ENCODE assay signal across 17 cellular contexts in genomic region chrX:1561164-1561563, GRCh38. TPM values are rescaled to one million over a fixed set of nuclear protein-coding genes. Genes with fewer than 3 reads are reported as not detected.
"Had no signal": no experiment of that assay in that cellular context is flagged by ENCODE, and none has a peak within 500 bp of the region (broad histone marks: within the 10 kb centered on the region; RNA-seq: fewer than 3 reads in every experiment).

No MANE protein-coding gene starts in this region.

- H3K9me3 Mint-ChIP-seq: activated T-cell treated with anti-CD3 and anti-CD28 coated beads, Interleukin-2, amount 50 U/mL, for 24 hours had no signal

- H3K4me3 Mint-ChIP-seq: activated T-cell treated with anti-CD3 and anti-CD28 coated beads, Interleukin-2, amount 50 U/mL, for 24 hours; brain; endodermal cell had no signal

- H3K27me3 Mint-ChIP-seq: activated T-cell treated with anti-CD3 and anti-CD28 coated beads, Interleukin-2, amount 50 U/mL, for 24 hours had no signal

- H3K9me3 ChIP-seq: left ventricle myocardium inferior, neutrophil, SJCRH30, transverse colon had no signal

- H3K27ac ChIP-seq: hepatocyte, left ventricle myocardium inferior, neutrophil, SJCRH30, transverse colon had no signal

- H3K36me3 Mint-ChIP-seq: brain had no signal

- H3K36me3 ChIP-seq: left ventricle myocardium inferior, neutrophil, SJCRH30, transverse colon had no signal

- H3K27ac Mint-ChIP-seq: activated T-cell treated with anti-CD3 and anti-CD28 coated beads, Interleukin-2, amount 50 U/mL, for 24 hours; brain; endodermal cell had no signal

- H3K4me3 ChIP-seq: hepatocyte, left ventricle myocardium inferior, SJCRH30, transverse colon had no signal

- DNase-seq: activated CD4-positive, alpha-beta T cell treated with anti-CD3 and anti-CD28 coated beads for 1 hour; activated gamma-delta T cell treated with Interleukin-2 at 50 U/mL for 16 hours; amniotic stem cell; endodermal cell; erythroblast; kidney; left ventricle myocardium inferior; mesendoderm; SJCRH30; stimulated activated CD4-positive, alpha-beta T cell treated with anti-CD3 and anti-CD28 coated beads, Interleukin-4, amount 100 ng/mL, for 4 hours; T1000; transverse colon had no signal

- H3K27me3 ChIP-seq: hepatocyte, neutrophil, SJCRH30, transverse colon had no signal

- H3K4me1 ChIP-seq: left ventricle myocardium inferior, SJCRH30, transverse colon had no signal

- H3K4me1 Mint-ChIP-seq: brain, endodermal cell had no signal

RNA-seq across cellular contexts. Expression of gene P2RY8, which starts 24.2 kb away (rescaled TPM):
- total RNA-seq: endodermal cell had no signal

RNA-seq across cellular contexts. Expression of gene ASMT, which starts 53.7 kb away (rescaled TPM):
- total RNA-seq: endodermal cell, hepatocyte, left ventricle myocardium inferior, SJCRH30, skeletal muscle tissue, transverse colon had no signal
- polyA plus RNA-seq: hepatocyte had no signal
